In genomic region chr19:46251415-46251814, GRCh38 we compare ENCODE assay signal across 21 cellular contexts. TPM values are rescaled to one million over a fixed set of nuclear protein-coding genes. Genes with fewer than 3 reads are reported as not detected.
A peak's percentile ranks its signal among the peaks of the same experiment; 100 is the strongest.
DNase-seq lines count a peak whose midpoint lies in the region; TF ChIP-seq lines count a peak whose summit lies in the region.
"Had no signal": no experiment of that assay in that cellular context is flagged by ENCODE, and none has a peak within 500 bp of the region (broad histone marks: within the 10 kb centered on the region; RNA-seq: fewer than 3 reads in every experiment).

No MANE protein-coding gene starts in this region.

- H3K9ac ChIP-seq in neuronal stem cell (ENCODE audit: low read depth, low read length, poor library complexity): no peak overlapping the region

- H2BK12ac ChIP-seq in neuronal stem cell (ENCODE audit: low read length): no peak overlapping the region

- H3F3A ChIP-seq in PC-9 (ENCODE audit: insufficient read depth, low read depth): peaks cover 42% of the 10 kb centered on the region

- H3K27me3 ChIP-seq in PC-9 (ENCODE audit: insufficient read depth, low read depth) (no peaks in the 10 kb centered on the region), neuronal stem cell (ENCODE audit: control insufficient read depth in 3 of 3, insufficient read depth in 3 of 3, low read depth in 1 of 3, low read length in 3 of 3) (peaks cover 0 to 15% (median 0%) of the 10 kb centered on the region in 3 experiments), WERI-Rb-1 (ENCODE audit: insufficient read depth, low read depth, severe bottlenecking) (no peaks in the 10 kb centered on the region)

- BruUV-seq in PC-9 (replicated peaks; lab: Mats Ljungman, UMichigan): no TSS peak

- H3K4me3 ChIP-seq in PC-9 (no peak overlapping the region), epithelial cell of esophagus (ENCODE audit: low read length) (no peak overlapping the region), neuronal stem cell (ENCODE audit: low read length in 2 of 2) (no peak overlapping the region), WERI-Rb-1 (ENCODE audit: low read depth, low read length) (no peak overlapping the region)
- H3K4me3 ChIP-seq: GM23338 had no signal

- no peaks in the 10 kb centered on the region for H4K20me1 ChIP-seq in PC-9 (ENCODE audit: insufficient read depth)

- peak overlapping the region; percentile 10 for H2BK120ac ChIP-seq in neuronal stem cell (ENCODE audit: low read depth, low read length)

- H3K9me2 ChIP-seq in PC-9 (ENCODE audit: insufficient read depth): no peaks in the 10 kb centered on the region

- peak overlapping the region; percentile 39 for H3K4me2 ChIP-seq in PC-9
- H3K4me2 ChIP-seq in neuronal stem cell (ENCODE audit: insufficient read depth, low read length, poor library complexity, severe bottlenecking): no peak overlapping the region
- H3K4me2 ChIP-seq: GM23338 had no signal

- no peak for TF ChIP-seq CTCF in PC-9 (conservative IDR thresholded peaks at IDR 0.05)
- TF ChIP-seq CTCF in epithelial cell of esophagus (IDR thresholded peaks at IDR 0.05; ENCODE audit: insufficient read depth, low read depth, low read length, missing control alignments): no peak
- TF ChIP-seq CTCF in WERI-Rb-1 (IDR thresholded peaks at IDR 0.05; ENCODE audit: low read depth, low read length): no peak

- no peak overlapping the region for H4K91ac ChIP-seq in neuronal stem cell (ENCODE audit: low read depth, low read length, poor library complexity)

- no peak overlapping the region for H2BK15ac ChIP-seq in neuronal stem cell (ENCODE audit: low read length)

- H3K79me1 ChIP-seq in neuronal stem cell (ENCODE audit: low read depth, low read length): no peaks in the 10 kb centered on the region

- POLR2A ChIA-PET in PC-9 (lab: Charles Lee; ENCODE audit: unreplicated experiment): no interaction called here

- no peaks in the 10 kb centered on the region for H3K79me2 ChIP-seq in PC-9 (ENCODE audit: low read depth)

- H3K4me1 ChIP-seq in PC-9 (replicated peaks; ENCODE audit: insufficient read depth): peaks cover 62% of the 10 kb centered on the region
- peaks cover 0 to 3% of the 10 kb centered on the region in 2 donors for H3K4me1 ChIP-seq in neuronal stem cell (ENCODE audit: control insufficient read depth in 2 of 2, insufficient read depth in 1 of 2, low read depth in 1 of 2, low read length in 2 of 2)

- peak overlapping the region; percentile 77 for H3K18ac ChIP-seq in neuronal stem cell (ENCODE audit: low read length)

- no peak overlapping the region for H2BK5ac ChIP-seq in neuronal stem cell (ENCODE audit: low read length)

- H4K8ac ChIP-seq in neuronal stem cell (ENCODE audit: low read depth, low read length): no peak overlapping the region

- H2AFZ ChIP-seq in PC-9 (no peak overlapping the region), neuronal stem cell (ENCODE audit: low read length) (no peak overlapping the region)
- H2AFZ ChIP-seq: GM23338 had no signal

- H3K9me3 ChIP-seq in PC-9 (ENCODE audit: insufficient read depth, low read depth) (peaks cover 9% of the 10 kb centered on the region; the same call in 1 of the 2 replicates), neuronal stem cell (replicated peaks in 1 of 2; ENCODE audit: control insufficient read depth in 2 of 2, insufficient read depth in 1 of 2, low read depth in 1 of 2, low read length in 2 of 2) (no peaks in the 10 kb centered on the region), WERI-Rb-1 (ENCODE audit: severe bottlenecking) (no peaks in the 10 kb centered on the region)

- H3K14ac ChIP-seq in neuronal stem cell (ENCODE audit: low read length): peak overlapping the region; percentile 22

- WGBS in neuronal stem cell (ENCODE audit: extremely low coverage in 2 of 2, insufficient read length in 2 of 2, insufficient replicate concordance in 1 of 2), 2 donors: no CpG with 5 or more reads among the region's 5 CpGs

- no peak overlapping the region for H2AK5ac ChIP-seq in neuronal stem cell (ENCODE audit: low read depth, low read length)

- no peak overlapping the region for H3K4ac ChIP-seq in neuronal stem cell (ENCODE audit: low read length)

- CTCF ChIA-PET in PC-9 (lab: Charles Lee): no interaction called here

- peak overlapping the region; percentile 70 for H3K23ac ChIP-seq in neuronal stem cell (ENCODE audit: low read depth, low read length, poor library complexity)

- no peaks in the 10 kb centered on the region for H3K36me3 ChIP-seq in PC-9 (ENCODE audit: low read depth)
- H3K36me3 ChIP-seq in neuronal stem cell (replicated peaks in 1 of 2; ENCODE audit: control insufficient read depth in 2 of 2, insufficient read depth in 2 of 2, low read length in 2 of 2): no peaks in the 10 kb centered on the region
- no peaks in the 10 kb centered on the region for H3K36me3 ChIP-seq in WERI-Rb-1

- DNase-seq in DMS53 (lab: John Stamatoyannopoulos, UW) (peak; percentile 88), PC-9 (peak; percentile 37 to 75), epithelial cell of esophagus (ENCODE audit: low read depth) (peak; percentile 85), neuronal stem cell (ENCODE audit: low spot score) (no peak), WERI-Rb-1 (no peak), SHP77 (lab: John Stamatoyannopoulos, UW) (no peak), EL (no peak)
- DNase-seq: C1 segment of cervical spinal cord; CD8-positive, alpha-beta memory T cell; GF-D8; NCI-H1092 treated with DMSO at 0.1 percent for 48 hours; NCI-H146; NCI-H2029 treated with DMSO at 0.1 percent for 48 hours; NCI-H2171; NCI-H748 treated with DMSO at 0.1 percent for 48 hours had no signal

- intact Hi-C loops in PC-9 (cut with micrococcal nuclease; ENCODE audit: unreplicated experiment): no loop called here

- H3K27ac ChIP-seq in PC-9 (peak overlapping the region; percentile 48), neuronal stem cell (replicated peaks; ENCODE audit: low read length) (no peak overlapping the region), WERI-Rb-1 (no peak overlapping the region)

RNA-seq across cellular contexts. Expression of gene IGFL1, which starts 21.9 kb away (rescaled TPM):
- total RNA-seq in PC-9 (2021): 2.6 and 3.7 TPM in 2 replicates
- not detected for polyA plus RNA-seq in neuronal stem cell (2013, experiment 1 of 2)
- not detected for polyA plus RNA-seq in neuronal stem cell (2013, experiment 2 of 2)
- total RNA-seq: CD8-positive, alpha-beta memory T cell; Daoy; GM23338; LHCN-M2; NCI-H460; OCI-LY7; RPMI7951 had no signal
- polyA plus RNA-seq: CD8-positive, alpha-beta memory T cell; GM23338 had no signal

RNA-seq across cellular contexts. Expression of gene HIF3A, which starts 45.4 kb away (rescaled TPM):
- 0.25 TPM in 1 of 2 replicates, not detected in the other for total RNA-seq in PC-9 (2021)
- 26.2 TPM for polyA plus RNA-seq in neuronal stem cell (2013, experiment 1 of 2)
- polyA plus RNA-seq in neuronal stem cell (2013, experiment 2 of 2): 28.6 TPM
- total RNA-seq: CD8-positive, alpha-beta memory T cell; Daoy; LHCN-M2; NCI-H460; OCI-LY7 had no signal
- polyA plus RNA-seq: CD8-positive, alpha-beta memory T cell had no signal

Comparison
In these comparisons a context has a peak if more than half of its experiments do, and no peak if none do; other contexts are left out.
1. DNase-seq: peak in DMS53 (single experiment), PC-9 (2 of 2) and epithelial cell of esophagus (single experiment); none in neuronal stem cell (single experiment), WERI-Rb-1 (single experiment), SHP77 (0 of 2) and EL (single experiment).